Comparison of ENCODE assay signal across 26 cellular contexts in the genomic region with DNA sequence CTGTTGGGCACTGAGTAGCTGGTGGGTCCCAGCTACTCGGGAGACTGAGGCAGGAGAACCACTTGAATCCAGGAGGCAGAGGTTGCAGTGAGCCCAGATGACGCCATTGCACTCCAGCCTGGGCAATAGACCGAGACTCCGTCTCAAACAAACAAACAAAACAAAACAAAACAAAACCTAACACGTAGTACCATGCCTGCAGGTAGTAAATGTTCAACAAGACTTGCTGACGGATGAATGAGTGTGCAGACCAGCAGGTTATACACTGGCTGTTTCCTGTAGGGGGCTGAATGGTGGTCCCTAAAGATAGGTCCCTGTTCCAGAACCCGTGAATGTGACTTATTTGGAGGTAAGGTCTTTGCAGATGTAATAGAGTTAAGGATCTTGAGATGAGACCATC. TPM values are rescaled to one million over a fixed set of nuclear protein-coding genes. Genes with fewer than 3 reads are reported as not detected.
DNase-seq lines count a peak whose midpoint lies in the region; ATAC-seq and TF ChIP-seq lines count a peak whose summit lies in the region.
"Had no signal": no experiment of that assay in that cellular context is flagged by ENCODE, and none has a peak within 500 bp of the region (broad histone marks: within the 10 kb centered on the region; RNA-seq: fewer than 3 reads in every experiment).

No MANE protein-coding gene starts in this region.

- H3K4me2 ChIP-seq in GM23338 = no peak overlapping the region

- no peaks in the 10 kb centered on the region for H3K36me3 ChIP-seq in GM23338 (ENCODE audit: insufficient read depth)
- H3K36me3 ChIP-seq: Peyer's patch had no signal

- H3K4me1 ChIP-seq in GM23338 (ENCODE audit: insufficient read depth) = no peaks in the 10 kb centered on the region
- H3K4me1 ChIP-seq: Peyer's patch had no signal

- in situ Hi-C loops in Caki2 (cut with HindIII; ENCODE audit: low pct_unique_long_range_greater_than_20kb, low sequenced_read_pairs) = no loop called here

- no peak overlapping the region for H3K27ac ChIP-seq in GM23338 (ENCODE audit: low read depth)
- H3K27ac ChIP-seq: Peyer's patch, SK-N-MC had no signal

- peaks cover 22% of the 10 kb centered on the region for H3K27me3 Mint-ChIP-seq in type B pancreatic cell
- H3K27me3 Mint-ChIP-seq in GM23338 (ENCODE audit: insufficient read depth, low read depth, poor library complexity) = peaks cover 7% of the 10 kb centered on the region

- TF ChIP-seq CTCF in epithelial cell of esophagus (IDR thresholded peaks at IDR 0.05; ENCODE audit: insufficient read depth, low read depth, low read length, missing control alignments) (no peak), type B pancreatic cell (conservative IDR thresholded peaks at IDR 0.05) (no peak), GM23338 (conservative IDR thresholded peaks at IDR 0.05; ENCODE audit: low read depth in 2 of 2) (no peak)

- peaks cover 8% of the 10 kb centered on the region for H3K4me1 Mint-ChIP-seq in type B pancreatic cell (ENCODE audit: unreplicated experiment)
- H3K4me1 Mint-ChIP-seq in GM23338 = peaks cover 4% of the 10 kb centered on the region; the same call in 2 of the 3 replicates

- H3K27me3 ChIP-seq in GM23338 (ENCODE audit: insufficient read depth) = no peaks in the 10 kb centered on the region
- H3K27me3 ChIP-seq: Peyer's patch had no signal

- no peaks in the 10 kb centered on the region for H4K20me1 ChIP-seq in GM23338 (replicated peaks; ENCODE audit: insufficient read depth)

- no peak overlapping the region for H2AFZ ChIP-seq in GM23338

- H3K4me3 ChIP-seq in epithelial cell of esophagus (ENCODE audit: low read length) = no peak overlapping the region
- no peak overlapping the region for H3K4me3 ChIP-seq in GM23338
- H3K4me3 ChIP-seq: K562, Peyer's patch, SK-N-MC had no signal

- H3K27ac Mint-ChIP-seq in type B pancreatic cell (no peak overlapping the region), GM23338 (no peak overlapping the region; the same call in 1 of the 2 replicates)

- no peaks in the 10 kb centered on the region for H3F3A ChIP-seq in GM23338 (replicated peaks; ENCODE audit: low read depth)

- no peaks in the 10 kb centered on the region for H3K9me2 ChIP-seq in GM23338 (ENCODE audit: insufficient read depth)

- no peaks in the 10 kb centered on the region for H3K79me2 ChIP-seq in GM23338 (replicated peaks; ENCODE audit: insufficient read depth)

- H3K36me3 Mint-ChIP-seq in type B pancreatic cell = no peaks in the 10 kb centered on the region
- no peaks in the 10 kb centered on the region for H3K36me3 Mint-ChIP-seq in GM23338 (ENCODE audit: low read depth)

- H3K4me3 Mint-ChIP-seq in type B pancreatic cell = no peak overlapping the region
- H3K4me3 Mint-ChIP-seq in GM23338 = no peak overlapping the region

- ATAC-seq in GM23338 = no peak
- ATAC-seq: K562 had no signal

- H3K9me3 Mint-ChIP-seq in type B pancreatic cell = no peaks in the 10 kb centered on the region
- H3K9me3 Mint-ChIP-seq in GM23338 = no peaks in the 10 kb centered on the region

- DNase-seq in Caki2 (ENCODE audit: low read depth) = peak; percentile 79
- peak; percentile 46 for DNase-seq in epithelial cell of esophagus (ENCODE audit: low read depth)
- peak; percentile 37 for DNase-seq in left kidney (ENCODE audit: low read depth, low spot score)
- peak; percentile 16 for DNase-seq in type B pancreatic cell (ENCODE audit: extremely low spot score, unreplicated experiment)
- DNase-seq in GM23338 (ENCODE audit: low spot score) = no peak
- DNase-seq in NAMALWA (ENCODE audit: low spot score) = no peak
- DNase-seq in cerebellar nuclear complex (lab: John Stamatoyannopoulos, UW) = no peak
- DNase-seq: DMS153, H7, Kasumi-1, NCI-H1105, NCI-H146, NCI-H1930, NCI-H2107, NCI-H524 treated with DMSO at 0.1 percent for 48 hours, SIG-M5 had no signal

TF ChIP-seq in GM23338, 12 proteins besides CTCF, POLR2A, EP300 and RAD21 (continues in another document):
- no peak for TF ChIP-seq EZH2phosphoT487 (IDR thresholded peaks at IDR 0.05; ENCODE audit: unreplicated experiment)
- no peak for TF ChIP-seq JUNB (IDR thresholded peaks at IDR 0.05; ENCODE audit: unreplicated experiment)
- no peak for TF ChIP-seq CREB1 (CRISPR knock-in tag; IDR thresholded peaks at IDR 0.05; ENCODE audit: low read depth)
- no peak for TF ChIP-seq ZNF114 (CRISPR knock-in tag; IDR thresholded peaks at IDR 0.05)
- no peak for TF ChIP-seq EZH2 (IDR thresholded peaks at IDR 0.05; ENCODE audit: low read depth, unreplicated experiment)
- TF ChIP-seq, protein P1, sequence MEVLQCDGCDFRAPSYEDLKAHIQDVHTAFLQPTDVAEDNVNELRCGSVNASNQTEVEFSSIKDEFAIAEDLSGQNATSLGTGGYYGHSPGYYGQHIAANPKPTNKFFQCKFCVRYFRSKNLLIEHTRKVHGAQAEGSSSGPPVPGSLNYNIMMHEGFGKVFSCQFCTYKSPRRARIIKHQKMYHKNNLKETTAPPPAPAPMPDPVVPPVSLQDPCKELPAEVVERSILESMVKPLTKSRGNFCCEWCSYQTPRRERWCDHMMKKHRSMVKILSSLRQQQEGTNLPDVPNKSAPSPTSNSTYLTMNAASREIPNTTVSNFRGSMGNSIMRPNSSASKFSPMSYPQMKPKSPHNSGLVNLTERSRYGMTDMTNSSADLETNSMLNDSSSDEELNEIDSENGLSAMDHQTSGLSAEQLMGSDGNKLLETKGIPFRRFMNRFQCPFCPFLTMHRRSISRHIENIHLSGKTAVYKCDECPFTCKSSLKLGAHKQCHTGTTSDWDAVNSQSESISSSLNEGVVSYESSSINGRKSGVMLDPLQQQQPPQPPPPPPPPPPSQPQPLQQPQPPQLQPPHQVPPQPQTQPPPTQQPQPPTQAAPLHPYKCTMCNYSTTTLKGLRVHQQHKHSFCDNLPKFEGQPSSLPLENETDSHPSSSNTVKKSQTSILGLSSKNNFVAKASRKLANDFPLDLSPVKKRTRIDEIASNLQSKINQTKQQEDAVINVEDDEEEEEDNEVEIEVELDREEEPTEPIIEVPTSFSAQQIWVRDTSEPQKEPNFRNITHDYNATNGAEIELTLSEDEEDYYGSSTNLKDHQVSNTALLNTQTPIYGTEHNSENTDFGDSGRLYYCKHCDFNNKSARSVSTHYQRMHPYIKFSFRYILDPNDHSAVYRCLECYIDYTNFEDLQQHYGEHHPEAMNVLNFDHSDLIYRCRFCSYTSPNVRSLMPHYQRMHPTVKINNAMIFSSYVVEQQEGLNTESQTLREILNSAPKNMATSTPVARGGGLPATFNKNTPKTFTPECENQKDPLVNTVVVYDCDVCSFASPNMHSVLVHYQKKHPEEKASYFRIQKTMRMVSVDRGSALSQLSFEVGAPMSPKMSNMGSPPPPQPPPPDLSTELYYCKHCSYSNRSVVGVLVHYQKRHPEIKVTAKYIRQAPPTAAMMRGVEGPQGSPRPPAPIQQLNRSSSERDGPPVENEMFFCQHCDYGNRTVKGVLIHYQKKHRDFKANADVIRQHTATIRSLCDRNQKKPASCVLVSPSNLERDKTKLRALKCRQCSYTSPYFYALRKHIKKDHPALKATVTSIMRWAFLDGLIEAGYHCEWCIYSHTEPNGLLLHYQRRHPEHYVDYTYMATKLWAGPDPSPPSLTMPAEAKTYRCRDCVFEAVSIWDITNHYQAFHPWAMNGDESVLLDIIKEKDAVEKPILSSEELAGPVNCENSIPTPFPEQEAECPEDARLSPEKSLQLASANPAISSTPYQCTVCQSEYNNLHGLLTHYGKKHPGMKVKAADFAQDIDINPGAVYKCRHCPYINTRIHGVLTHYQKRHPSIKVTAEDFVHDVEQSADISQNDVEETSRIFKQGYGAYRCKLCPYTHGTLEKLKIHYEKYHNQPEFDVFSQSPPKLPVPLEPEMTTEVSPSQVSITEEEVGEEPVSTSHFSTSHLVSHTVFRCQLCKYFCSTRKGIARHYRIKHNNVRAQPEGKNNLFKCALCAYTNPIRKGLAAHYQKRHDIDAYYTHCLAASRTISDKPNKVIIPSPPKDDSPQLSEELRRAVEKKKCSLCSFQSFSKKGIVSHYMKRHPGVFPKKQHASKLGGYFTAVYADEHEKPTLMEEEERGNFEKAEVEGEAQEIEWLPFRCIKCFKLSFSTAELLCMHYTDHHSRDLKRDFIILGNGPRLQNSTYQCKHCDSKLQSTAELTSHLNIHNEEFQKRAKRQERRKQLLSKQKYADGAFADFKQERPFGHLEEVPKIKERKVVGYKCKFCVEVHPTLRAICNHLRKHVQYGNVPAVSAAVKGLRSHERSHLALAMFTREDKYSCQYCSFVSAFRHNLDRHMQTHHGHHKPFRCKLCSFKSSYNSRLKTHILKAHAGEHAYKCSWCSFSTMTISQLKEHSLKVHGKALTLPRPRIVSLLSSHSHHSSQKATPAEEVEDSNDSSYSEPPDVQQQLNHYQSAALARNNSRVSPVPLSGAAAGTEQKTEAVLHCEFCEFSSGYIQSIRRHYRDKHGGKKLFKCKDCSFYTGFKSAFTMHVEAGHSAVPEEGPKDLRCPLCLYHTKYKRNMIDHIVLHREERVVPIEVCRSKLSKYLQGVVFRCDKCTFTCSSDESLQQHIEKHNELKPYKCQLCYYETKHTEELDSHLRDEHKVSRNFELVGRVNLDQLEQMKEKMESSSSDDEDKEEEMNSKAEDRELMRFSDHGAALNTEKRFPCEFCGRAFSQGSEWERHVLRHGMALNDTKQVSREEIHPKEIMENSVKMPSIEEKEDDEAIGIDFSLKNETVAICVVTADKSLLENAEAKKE (CRISPR knock-in tag; IDR thresholded peaks at IDR 0.05) = no peak
- no peak for TF ChIP-seq POLR2AphosphoS5 (IDR thresholded peaks at IDR 0.05; ENCODE audit: low read depth)

RNA-seq across cellular contexts. Expression of gene MRGPRD, which starts 12.8 kb away (rescaled TPM):
- total RNA-seq in Caki2 (2014; rRNA removed; shearing (Covaris generic); ENCODE audit: low replicate concordance) = not detected in 2 replicates
- total RNA-seq in type B pancreatic cell (ENCODE audit: low replicate concordance) = not detected in 2 replicates
- total RNA-seq in GM23338 (2014; rRNA removed; shearing (Covaris generic)) = not detected in 2 replicates
- not detected in 2 replicates for polyA plus RNA-seq in GM23338 (2016; fragmentation: Nextera tagmentation; extraction: Ambion mirVana)
- total RNA-seq: A172, Daoy, G401, H7, HT1080, K562, M059J, OCI-LY7, Peyer's patch had no signal
- polyA plus RNA-seq: BJ, K562 had no signal

RNA-seq across cellular contexts. Expression of gene MRGPRF, which starts 19.5 kb away (rescaled TPM):
- total RNA-seq in Caki2 (2014; rRNA removed; shearing (Covaris generic); ENCODE audit: low replicate concordance) = 1.2 TPM in 1 of 2 replicates, not detected in the other
- total RNA-seq in type B pancreatic cell (ENCODE audit: low replicate concordance) = 0.43 and 1.4 TPM in 2 replicates
- 9.0 and 10.8 TPM in 2 replicates for total RNA-seq in GM23338 (2014; rRNA removed; shearing (Covaris generic))
- 2.7 and 3.3 TPM in 2 replicates for polyA plus RNA-seq in GM23338 (2016; fragmentation: Nextera tagmentation; extraction: Ambion mirVana)
- total RNA-seq: Daoy, G401, HT1080, K562, M059J, OCI-LY7 had no signal
- polyA plus RNA-seq: K562 had no signal

RNA-seq across cellular contexts. Expression of gene TPCN2, which starts 55.2 kb away (rescaled TPM):
- total RNA-seq in Caki2 (2014; rRNA removed; shearing (Covaris generic); ENCODE audit: low replicate concordance) = 4.2 and 10.7 TPM in 2 replicates
- 19.5 and 20.7 TPM in 2 replicates for total RNA-seq in type B pancreatic cell (ENCODE audit: low replicate concordance)
- 14.7 and 15.1 TPM in 2 replicates for total RNA-seq in GM23338 (2014; rRNA removed; shearing (Covaris generic))
- 5.8 and 6.5 TPM in 2 replicates for polyA plus RNA-seq in GM23338 (2016; fragmentation: Nextera tagmentation; extraction: Ambion mirVana)

Comparison
In these comparisons a context has a peak if more than half of its experiments do, and no peak if none do; other contexts are left out.
1. DNase-seq: peak in Caki2 (single experiment), epithelial cell of esophagus (single experiment), left kidney (single experiment) and type B pancreatic cell (single experiment); none in GM23338 (single experiment), NAMALWA (single experiment) and cerebellar nuclear complex (0 of 2).